Comparison of ENCODE assay signal across 21 cellular contexts in the genomic region with DNA sequence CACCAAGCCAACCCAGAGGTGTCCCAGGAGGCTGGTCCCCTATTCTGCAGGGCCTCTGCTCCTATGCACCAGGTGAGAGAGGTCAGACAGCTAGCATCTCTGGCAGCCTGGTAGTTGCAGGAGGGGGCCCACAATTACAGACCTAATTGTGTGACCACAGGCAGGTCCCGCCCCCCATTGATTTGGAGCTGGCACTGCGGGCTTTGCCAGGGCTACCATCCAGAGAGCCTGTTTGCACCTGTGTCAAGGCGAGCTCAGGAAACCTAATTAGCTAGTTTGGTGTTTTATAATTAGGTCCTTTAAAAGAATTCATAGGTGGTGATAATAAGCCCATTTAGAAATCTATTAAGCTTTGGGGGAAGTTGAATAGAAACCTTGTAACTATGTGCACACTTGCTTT.
"Had no signal": no experiment of that assay in that cellular context is flagged by ENCODE, and none has a peak within 500 bp of the region (broad histone marks: within the 10 kb centered on the region; RNA-seq: fewer than 3 reads in every experiment).

No MANE protein-coding gene starts in this region.

- H3K27ac ChIP-seq: body of pancreas, cardiac muscle cell, heart right ventricle, thyroid gland, VCaP had no signal

- H3K9me3 ChIP-seq: body of pancreas, heart right ventricle, thyroid gland had no signal

- H3K4me1 ChIP-seq: heart right ventricle, thyroid gland had no signal

- H3K27me3 ChIP-seq: body of pancreas, cardiac muscle cell, thyroid gland had no signal

- H3K4me3 ChIP-seq: body of pancreas, cardiac muscle cell, heart right ventricle, thyroid gland had no signal

- DNase-seq: activated CD4-positive, alpha-beta T cell treated with anti-CD3 and anti-CD28 coated beads, Interleukin-2, amount 10 ng/mL, durations not matched to agents 24 days and 14 days; activated CD8-positive, alpha-beta memory T cell treated with anti-CD3 and anti-CD28 coated beads, Interleukin-2, amount 10 ng/mL, durations not matched to agents 7 days and 5 days; activated CD8-positive, alpha-beta T cell treated with anti-CD3 and anti-CD28 coated beads for 36 hours; activated effector memory CD4-positive, alpha-beta T cell treated with anti-CD3 and anti-CD28 coated beads, Interleukin-2, amount 50 U/mL, for 16 hours; activated T-cell treated with anti-CD3 and anti-CD28 coated beads for 4 hours; anterior cingulate cortex; body of pancreas; dermis blood vessel endothelial cell; effector CD8-positive, alpha-beta T cell; erythroblast; foreskin fibroblast; heart right ventricle; islet precursor cell; left colon; right cardiac atrium; stimulated activated CD4-positive, alpha-beta T cell treated with anti-CD3 and anti-CD28 coated beads, Interleukin-4, amount 100 ng/mL, for 24 hours; thyroid gland had no signal

- ATAC-seq: activated CD4-positive, CD25-positive, alpha-beta regulatory T cell treated with anti-CD3 and anti-CD28 coated beads, Interleukin-2, amount 50 U/mL, for 24 hours; activated CD8-positive, alpha-beta memory T cell treated with anti-CD3 and anti-CD28 coated beads, Interleukin-2, amount 10 ng/mL, durations not matched to agents 7 days and 5 days; activated CD8-positive, alpha-beta T cell treated with anti-CD3 and anti-CD28 coated beads for 36 hours; body of pancreas; heart right ventricle; left colon; natural killer cell treated with Interleukin-12 subunit alpha and Interleukin-12 subunit beta and Interleukin-15 and Interleukin-18, amount 100 ng/mL, for 72 hours; right cardiac atrium had no signal

- H3K36me3 ChIP-seq: cardiac muscle cell, heart right ventricle, thyroid gland had no signal
